ENCODE assay signal across 9 cellular contexts in genomic region chrX:118348186-118348810, GRCh38. TPM values are rescaled to one million over a fixed set of nuclear protein-coding genes. Genes with fewer than 3 reads are reported as not detected.
DNase-seq lines count a peak whose midpoint lies in the region; ATAC-seq, FAIRE-seq and TF ChIP-seq lines count a peak whose summit lies in the region.
"Had no signal": no experiment of that assay in that cellular context is flagged by ENCODE, and none has a peak within 500 bp of the region (broad histone marks: within the 10 kb centered on the region; RNA-seq: fewer than 3 reads in every experiment).

No MANE protein-coding gene starts in this region.

- no peaks in the 10 kb centered on the region for H3K9me3 Mint-ChIP-seq in astrocyte (ENCODE audit: unreplicated experiment)

- H3K27me3 ChIP-seq in HAP-1 (ENCODE audit: low read depth) (no peaks in the 10 kb centered on the region), astrocyte (ENCODE audit: insufficient read depth, low read length) (no peaks in the 10 kb centered on the region), kidney epithelial cell (ENCODE audit: control insufficient read depth, insufficient read depth, low read length) (no peaks in the 10 kb centered on the region)

- FAIRE-seq in astrocyte (lab: Jason Lieb, UNC) (no peak), D721Med (lab: Jason Lieb, UNC) (no peak)

- H3K27me3 Mint-ChIP-seq in astrocyte (ENCODE audit: low read depth, unreplicated experiment): no peaks in the 10 kb centered on the region

- no peak for ATAC-seq in HG03378 (IDR thresholded peaks at IDR 0.05; ENCODE audit: unreplicated experiment)

- H3K9ac ChIP-seq in astrocyte (ENCODE audit: low read length): peak overlapping the region; percentile 98

- in situ Hi-C loops in HAP-1 (cut with MboI; ENCODE audit: low sequenced_read_pairs): no loop called here

- peak overlapping the region; percentile 87 for H3K27ac ChIP-seq in astrocyte (ENCODE audit: low read depth, low read length)

- peaks cover 9% of the 10 kb centered on the region for H3K4me1 Mint-ChIP-seq in astrocyte (ENCODE audit: low read depth, unreplicated experiment)

- peaks cover 54% of the 10 kb centered on the region for H4K20me1 ChIP-seq in astrocyte (ENCODE audit: insufficient read depth, low read length)

- TF ChIP-seq CTCF in AG04449 (IDR thresholded peaks at IDR 0.05; ENCODE audit: insufficient read depth, low read length, missing control alignments): no peak
- TF ChIP-seq CTCF in astrocyte (IDR thresholded peaks at IDR 0.05; ENCODE audit: insufficient read depth, low read depth, low read length): no peak
- no peak for TF ChIP-seq CTCF in kidney epithelial cell (IDR thresholded peaks at IDR 0.05; ENCODE audit: insufficient read depth, low read length, poor library complexity, severe bottlenecking)
- TF ChIP-seq CTCF in D721Med (IDR thresholded peaks at IDR 0.05; ENCODE audit: insufficient read depth, missing control alignments): no peak

- DNase-seq in AG04449 (ENCODE audit: low read depth, low spot score) (no peak), HAP-1 (ENCODE audit: low spot score in 2 of 2) (peak in 1 of 2 experiments; percentile 70), astrocyte (ENCODE audit: low read depth) (no peak), kidney epithelial cell (ENCODE audit: low read depth) (no peak), D721Med (ENCODE audit: insufficient read length, low spot score) (no peak), NCI-H226 (no peak)
- no peak for DNase-seq in stimulated activated CD4-positive, alpha-beta T cell treated with anti-CD3 and anti-CD28 coated beads, Interleukin-1b, Interleukin-23, amount 100 ng/mL, for 48 hours
- DNase-seq: NCI-H1694 had no signal

- H3K27ac Mint-ChIP-seq in astrocyte (ENCODE audit: unreplicated experiment): peak overlapping the region; percentile 30

- H3K36me3 Mint-ChIP-seq in astrocyte (ENCODE audit: low read depth, unreplicated experiment): no peaks in the 10 kb centered on the region

- H3K4me3 ChIP-seq in AG04449 (ENCODE audit: low read depth, low read length): peak overlapping the region; percentile 73
- peak overlapping the region; percentile 79 for H3K4me3 ChIP-seq in HAP-1
- peak overlapping the region; percentile 93 for H3K4me3 ChIP-seq in astrocyte (ENCODE audit: insufficient read depth, low read depth, low read length)
- peak overlapping the region; percentile 84 for H3K4me3 ChIP-seq in kidney epithelial cell (ENCODE audit: low read depth, low read length)

- POLR2A ChIA-PET in AG04449 (lab: Yijun Ruan, JAX): no interaction called here

- H3K79me2 ChIP-seq in astrocyte (ENCODE audit: insufficient read depth, low read length): peaks cover 68% of the 10 kb centered on the region

- no peak overlapping the region for H2AFZ ChIP-seq in astrocyte (ENCODE audit: low read depth, low read length)

- peak overlapping the region; percentile 95 for H3K4me3 Mint-ChIP-seq in astrocyte (ENCODE audit: unreplicated experiment)

- H3K9me3 ChIP-seq in HAP-1 (no peaks in the 10 kb centered on the region), astrocyte (ENCODE audit: insufficient read depth, low read depth, low read length) (no peaks in the 10 kb centered on the region)

- H3K36me3 ChIP-seq in HAP-1 (replicated peaks): no peaks in the 10 kb centered on the region
- no peaks in the 10 kb centered on the region for H3K36me3 ChIP-seq in astrocyte (ENCODE audit: insufficient read depth, low read length)
- no peaks in the 10 kb centered on the region for H3K36me3 ChIP-seq in kidney epithelial cell (ENCODE audit: control insufficient read depth, insufficient read depth, low read length)

- H3K4me1 ChIP-seq in HAP-1: peaks cover 30% of the 10 kb centered on the region
- H3K4me1 ChIP-seq in astrocyte (ENCODE audit: insufficient read depth, low read length): peaks cover 12% of the 10 kb centered on the region

- CTCF ChIA-PET in AG04449 (lab: Yijun Ruan, JAX): no interaction called here

- H3K4me2 ChIP-seq in astrocyte (ENCODE audit: low read length): peak overlapping the region; percentile 92

RNA-seq across cellular contexts. Expression of gene WDR44, which starts 2.4 kb away (rescaled TPM):
- total RNA-seq in astrocyte (19.0 and 20.1 TPM in 2 replicates), kidney epithelial cell (12.8 and 14.6 TPM in 2 replicates)
